Comparison of ENCODE assay signal across 9 cellular contexts in the genomic region with DNA sequence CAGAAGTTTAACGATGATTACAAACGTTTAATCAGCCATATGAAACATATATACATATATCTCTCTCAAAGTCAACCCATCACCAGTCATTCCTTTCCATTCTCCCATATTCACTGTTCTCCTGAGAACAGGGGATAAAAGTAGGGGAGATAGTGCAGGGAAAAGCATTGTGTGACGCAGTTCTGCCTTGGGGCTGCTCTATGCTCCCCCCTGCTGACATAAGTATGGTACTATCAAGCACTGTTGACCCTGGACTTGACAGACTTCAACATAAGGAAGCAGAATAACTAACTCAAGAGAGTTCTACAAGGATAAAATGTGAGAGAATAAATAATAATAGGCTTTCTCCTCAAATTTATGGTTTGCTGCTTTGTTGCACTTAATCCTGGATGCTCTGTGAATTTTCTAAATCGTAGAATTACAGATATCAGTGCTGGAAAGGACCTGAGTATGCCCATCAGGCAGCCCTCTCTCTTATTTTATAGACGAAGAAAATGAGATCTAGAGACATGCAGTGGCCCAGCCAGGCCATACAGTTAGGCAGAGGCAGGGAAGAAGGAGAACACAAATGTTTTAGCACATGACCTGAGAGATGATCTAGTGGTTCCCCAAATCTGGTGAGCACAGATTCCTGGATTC.
DNase-seq lines count a peak whose midpoint lies in the region; ATAC-seq and TF ChIP-seq lines count a peak whose summit lies in the region.
"Had no signal": no experiment of that assay in that cellular context is flagged by ENCODE, and none has a peak within 500 bp of the region (broad histone marks: within the 10 kb centered on the region; RNA-seq: fewer than 3 reads in every experiment).

No MANE protein-coding gene starts in this region.

- H4K20me1 ChIP-seq in SU-DHL-6 (ENCODE audit: low read depth, low read length), result no peaks in the 10 kb centered on the region

- H3K9ac ChIP-seq in SU-DHL-6 (ENCODE audit: low read length), result no peak overlapping the region

- no peaks in the 10 kb centered on the region for H3K27me3 ChIP-seq in SU-DHL-6 (ENCODE audit: low read length)

- no peak for TF ChIP-seq POLR2A in erythroblast (IDR thresholded peaks at IDR 0.05; ENCODE audit: low read length)

- H3K36me3 Mint-ChIP-seq in nephron (ENCODE audit: low read depth), result no peaks in the 10 kb centered on the region

- peak; percentile 3 for DNase-seq in activated gamma-delta T cell treated with Interleukin-2 at 50 U/mL for 16 hours
- no peak for DNase-seq in activated gamma-delta T cell (lab: John Stamatoyannopoulos, UW)
- DNase-seq in MV-4-11 (lab: John Stamatoyannopoulos, UW), result peak; percentile 50
- peak; percentile 21 to 46 for DNase-seq in erythroblast (lab: John Stamatoyannopoulos, UW)

- H3K9me3 Mint-ChIP-seq in nephron, result no peaks in the 10 kb centered on the region
- H3K9me3 Mint-ChIP-seq: central memory CD8-positive, alpha-beta T cell had no signal

- no peaks in the 10 kb centered on the region for H3F3A ChIP-seq in SU-DHL-6 (ENCODE audit: insufficient read depth)

- H3K9me3 ChIP-seq in SU-DHL-6 (ENCODE audit: insufficient read depth, low read length), result no peaks in the 10 kb centered on the region

- H3K36me3 ChIP-seq in SU-DHL-6 (ENCODE audit: low read length), result no peaks in the 10 kb centered on the region

- H3K4me1 Mint-ChIP-seq in nephron, result peaks cover 14% of the 10 kb centered on the region
- H3K4me1 Mint-ChIP-seq: central memory CD8-positive, alpha-beta T cell had no signal

- no peak overlapping the region for H3K4me3 ChIP-seq in SU-DHL-6 (ENCODE audit: insufficient read depth, low read length, poor library complexity, severe bottlenecking)

- TF ChIP-seq CTCF in SU-DHL-6 (IDR thresholded peaks at IDR 0.05; ENCODE audit: insufficient read depth, low read length, poor library complexity, severe bottlenecking), result peak; percentile 62
- TF ChIP-seq CTCF in nephron (IDR thresholded peaks at IDR 0.05; ENCODE audit: unreplicated experiment in 3 of 3), result peak; percentile 48 to 63 (median 52)

- H2AFZ ChIP-seq in SU-DHL-6 (ENCODE audit: low read depth, low read length, severe bottlenecking), result no peak overlapping the region

- H3K27me3 Mint-ChIP-seq in nephron (ENCODE audit: low read depth), result peaks cover 9% of the 10 kb centered on the region

- no peaks in the 10 kb centered on the region for H3K9me2 ChIP-seq in SU-DHL-6 (replicated peaks; ENCODE audit: insufficient read depth, low read length)

- ATAC-seq in GM19452 (IDR thresholded peaks at IDR 0.05; ENCODE audit: unreplicated experiment), result no peak
- ATAC-seq in GM21423 (IDR thresholded peaks at IDR 0.05; ENCODE audit: unreplicated experiment), result no peak

- no peaks in the 10 kb centered on the region for H3K79me2 ChIP-seq in SU-DHL-6 (ENCODE audit: insufficient read depth, low read length)

- no peak overlapping the region for H3K4me2 ChIP-seq in SU-DHL-6 (ENCODE audit: low read depth, low read length, poor library complexity, severe bottlenecking)

- H3K27ac Mint-ChIP-seq in nephron, result no peak overlapping the region

- no peak overlapping the region for H3K4me3 Mint-ChIP-seq in nephron
- H3K4me3 Mint-ChIP-seq: central memory CD8-positive, alpha-beta T cell had no signal

- H3K27ac ChIP-seq in SU-DHL-6 (ENCODE audit: low read depth, low read length), result no peak overlapping the region
